Comparison of ENCODE assay signal across 11 cellular contexts in the genomic region with DNA sequence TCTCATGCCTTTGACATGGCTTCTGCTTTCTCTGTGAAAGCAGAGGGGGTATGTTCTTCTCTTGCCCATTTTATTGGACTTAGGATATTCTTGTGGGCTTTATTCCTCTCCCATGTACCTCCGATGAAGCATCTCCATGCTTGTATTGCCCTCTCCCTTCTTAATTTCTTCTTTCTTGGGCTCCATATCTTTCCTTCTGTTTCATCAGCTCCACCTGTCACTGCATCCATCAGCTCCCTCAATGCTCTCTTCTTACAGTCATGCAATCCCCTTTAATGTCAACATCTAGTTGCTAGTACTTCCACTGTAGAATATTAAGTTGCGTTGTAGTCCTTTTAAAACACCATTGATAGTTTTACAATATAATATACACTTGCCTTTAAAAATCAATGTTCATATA.
"Had no signal": no experiment of that assay in that cellular context is flagged by ENCODE, and none has a peak within 500 bp of the region (broad histone marks: within the 10 kb centered on the region; RNA-seq: fewer than 3 reads in every experiment).

No MANE protein-coding gene starts in this region.

- H3K4me1 Mint-ChIP-seq: GM23338, H9 had no signal

- H3K27ac ChIP-seq: GM23248 had no signal

- ATAC-seq: GM23338, HCT116 had no signal

- H3K4me2 ChIP-seq: GM23338 had no signal

- H3K9me3 ChIP-seq: HAP-1 had no signal

- FAIRE-seq: H1, H54 had no signal

- H3K36me3 ChIP-seq: HAP-1 had no signal

- H3K4me1 ChIP-seq: HAP-1 had no signal

- H3K4me3 Mint-ChIP-seq: GM23338, H9, HFFc6 had no signal

- H3K9ac ChIP-seq: GM23248 had no signal

- DNase-seq: GM23248, GOT3, H7, H9, HCEC 1CT, HFFc6 had no signal

- H3K27ac Mint-ChIP-seq: GM23338, H9, HFFc6 had no signal

- H3K4me3 ChIP-seq: GM23248, GM23338, HAP-1 had no signal

- H2AFZ ChIP-seq: GM23248, GM23338 had no signal

- H3K9me3 Mint-ChIP-seq: GM23338, H9, HFFc6 had no signal
